ENCODE assay signal across 1 cellular context in the genomic region with DNA sequence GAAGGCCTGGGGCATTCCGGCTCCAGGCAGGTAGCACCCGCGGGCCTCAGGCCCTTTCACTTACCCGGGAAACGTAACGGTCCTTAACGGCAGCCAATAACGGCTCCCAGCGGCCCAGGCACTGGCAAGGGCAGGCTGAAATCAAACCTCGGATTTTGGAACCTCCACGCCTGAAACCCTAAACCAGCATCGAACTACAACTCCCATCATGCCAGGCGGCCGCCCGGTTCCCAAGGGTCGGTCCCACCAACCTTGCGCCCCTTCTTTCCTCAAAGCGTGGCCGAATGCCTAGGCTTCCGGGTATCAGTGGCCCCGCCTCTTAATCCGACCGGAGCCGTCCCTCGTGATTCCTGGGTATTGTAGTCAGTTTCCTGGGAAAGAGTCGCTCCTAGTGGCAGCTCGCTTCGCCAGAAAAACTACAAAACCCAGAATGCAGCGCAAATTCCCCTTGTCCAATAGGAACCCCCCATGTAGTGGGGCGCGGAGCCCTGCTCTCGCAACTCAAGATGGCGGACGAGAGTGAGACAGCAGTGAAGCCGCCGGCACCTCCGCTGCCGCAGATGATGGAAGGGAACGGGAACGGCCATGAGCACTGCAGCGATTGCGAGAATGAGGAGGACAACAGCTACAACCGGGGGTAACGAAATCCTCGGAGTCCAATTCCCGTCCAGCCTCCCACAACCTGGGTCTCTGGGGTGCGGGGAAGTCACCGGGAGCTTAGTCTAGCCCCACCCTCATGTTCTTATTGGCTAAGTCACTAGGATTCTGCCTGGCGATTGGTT.
TF ChIP-seq lines count a peak whose summit lies in the region.

NMT1 (plus strand) TSS at position 494 of the 782 bp plus-strand sequence; CDS start at position 507, 13 bp downstream.

TF ChIP-seq in HepG2, 621 proteins besides CTCF, POLR2A, EP300 and RAD21 (continued from another document and continues in another):
- TF ChIP-seq, protein P1, sequence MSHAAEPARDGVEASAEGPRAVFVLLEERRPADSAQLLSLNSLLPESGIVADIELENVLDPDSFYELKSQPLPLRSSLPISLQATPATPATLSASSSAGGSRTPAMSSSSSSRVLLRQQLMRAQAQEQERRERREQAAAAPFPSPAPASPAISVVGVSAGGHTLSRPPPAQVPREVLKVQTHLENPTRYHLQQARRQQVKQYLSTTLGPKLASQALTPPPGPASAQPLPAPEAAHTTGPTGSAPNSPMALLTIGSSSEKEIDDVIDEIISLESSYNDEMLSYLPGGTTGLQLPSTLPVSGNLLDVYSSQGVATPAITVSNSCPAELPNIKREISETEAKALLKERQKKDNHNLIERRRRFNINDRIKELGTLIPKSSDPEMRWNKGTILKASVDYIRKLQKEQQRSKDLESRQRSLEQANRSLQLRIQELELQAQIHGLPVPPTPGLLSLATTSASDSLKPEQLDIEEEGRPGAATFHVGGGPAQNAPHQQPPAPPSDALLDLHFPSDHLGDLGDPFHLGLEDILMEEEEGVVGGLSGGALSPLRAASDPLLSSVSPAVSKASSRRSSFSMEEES (CRISPR knock-in tag; IDR thresholded peaks at IDR 0.05): peak; percentile 11; the same call in 1 of the 2 replicates
- TF ChIP-seq ZNF75D (CRISPR knock-in tag; IDR thresholded peaks at IDR 0.05; ENCODE audit: borderline replicate concordance): peak; percentile 86; the same call in 1 of the 2 replicates
- TF ChIP-seq MXD4 (CRISPR knock-in tag; IDR thresholded peaks at IDR 0.05): peak; percentile 54; the same call in 1 of the 2 replicates
- peak; percentile 79; the same call in 1 of the 2 replicates for TF ChIP-seq SALL2 (CRISPR knock-in tag; IDR thresholded peaks at IDR 0.05)
- peak; percentile 60; the same call in 1 of the 2 replicates for TF ChIP-seq ZNF333 (CRISPR knock-in tag; IDR thresholded peaks at IDR 0.05; ENCODE audit: borderline replicate concordance)
- TF ChIP-seq KAT7 (CRISPR knock-in tag; IDR thresholded peaks at IDR 0.05; ENCODE audit: borderline replicate concordance): peak; percentile 85
- TF ChIP-seq, protein P2, sequence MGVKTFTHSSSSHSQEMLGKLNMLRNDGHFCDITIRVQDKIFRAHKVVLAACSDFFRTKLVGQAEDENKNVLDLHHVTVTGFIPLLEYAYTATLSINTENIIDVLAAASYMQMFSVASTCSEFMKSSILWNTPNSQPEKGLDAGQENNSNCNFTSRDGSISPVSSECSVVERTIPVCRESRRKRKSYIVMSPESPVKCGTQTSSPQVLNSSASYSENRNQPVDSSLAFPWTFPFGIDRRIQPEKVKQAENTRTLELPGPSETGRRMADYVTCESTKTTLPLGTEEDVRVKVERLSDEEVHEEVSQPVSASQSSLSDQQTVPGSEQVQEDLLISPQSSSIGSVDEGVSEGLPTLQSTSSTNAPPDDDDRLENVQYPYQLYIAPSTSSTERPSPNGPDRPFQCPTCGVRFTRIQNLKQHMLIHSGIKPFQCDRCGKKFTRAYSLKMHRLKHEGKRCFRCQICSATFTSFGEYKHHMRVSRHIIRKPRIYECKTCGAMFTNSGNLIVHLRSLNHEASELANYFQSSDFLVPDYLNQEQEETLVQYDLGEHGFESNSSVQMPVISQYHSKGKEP (CRISPR knock-in tag; IDR thresholded peaks at IDR 0.05): peak; percentile 92
- TF ChIP-seq NPAS2 (CRISPR knock-in tag; IDR thresholded peaks at IDR 0.05; ENCODE audit: borderline replicate concordance): no peak
- TF ChIP-seq, protein P3, sequence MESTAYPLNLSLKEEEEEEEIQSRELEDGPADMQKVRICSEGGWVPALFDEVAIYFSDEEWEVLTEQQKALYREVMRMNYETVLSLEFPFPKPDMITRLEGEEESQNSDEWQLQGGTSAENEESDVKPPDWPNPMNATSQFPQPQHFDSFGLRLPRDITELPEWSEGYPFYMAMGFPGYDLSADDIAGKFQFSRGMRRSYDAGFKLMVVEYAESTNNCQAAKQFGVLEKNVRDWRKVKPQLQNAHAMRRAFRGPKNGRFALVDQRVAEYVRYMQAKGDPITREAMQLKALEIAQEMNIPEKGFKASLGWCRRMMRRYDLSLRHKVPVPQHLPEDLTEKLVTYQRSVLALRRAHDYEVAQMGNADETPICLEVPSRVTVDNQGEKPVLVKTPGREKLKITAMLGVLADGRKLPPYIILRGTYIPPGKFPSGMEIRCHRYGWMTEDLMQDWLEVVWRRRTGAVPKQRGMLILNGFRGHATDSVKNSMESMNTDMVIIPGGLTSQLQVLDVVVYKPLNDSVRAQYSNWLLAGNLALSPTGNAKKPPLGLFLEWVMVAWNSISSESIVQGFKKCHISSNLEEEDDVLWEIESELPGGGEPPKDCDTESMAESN (CRISPR knock-in tag; conservative IDR thresholded peaks at IDR 0.05): peak; percentile 62; the same call in 1 of the 2 replicates
- TF ChIP-seq, protein P4, sequence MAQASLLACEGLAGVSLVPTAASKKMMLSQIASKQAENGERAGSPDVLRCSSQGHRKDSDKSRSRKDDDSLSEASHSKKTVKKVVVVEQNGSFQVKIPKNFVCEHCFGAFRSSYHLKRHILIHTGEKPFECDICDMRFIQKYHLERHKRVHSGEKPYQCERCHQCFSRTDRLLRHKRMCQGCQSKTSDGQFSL (CRISPR knock-in tag; IDR thresholded peaks at IDR 0.05): 0 out of 2 replicates have a peak, but pooled peaks have one; percentile 45
- TF ChIP-seq, protein P5, sequence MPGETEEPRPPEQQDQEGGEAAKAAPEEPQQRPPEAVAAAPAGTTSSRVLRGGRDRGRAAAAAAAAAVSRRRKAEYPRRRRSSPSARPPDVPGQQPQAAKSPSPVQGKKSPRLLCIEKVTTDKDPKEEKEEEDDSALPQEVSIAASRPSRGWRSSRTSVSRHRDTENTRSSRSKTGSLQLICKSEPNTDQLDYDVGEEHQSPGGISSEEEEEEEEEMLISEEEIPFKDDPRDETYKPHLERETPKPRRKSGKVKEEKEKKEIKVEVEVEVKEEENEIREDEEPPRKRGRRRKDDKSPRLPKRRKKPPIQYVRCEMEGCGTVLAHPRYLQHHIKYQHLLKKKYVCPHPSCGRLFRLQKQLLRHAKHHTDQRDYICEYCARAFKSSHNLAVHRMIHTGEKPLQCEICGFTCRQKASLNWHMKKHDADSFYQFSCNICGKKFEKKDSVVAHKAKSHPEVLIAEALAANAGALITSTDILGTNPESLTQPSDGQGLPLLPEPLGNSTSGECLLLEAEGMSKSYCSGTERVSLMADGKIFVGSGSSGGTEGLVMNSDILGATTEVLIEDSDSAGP (CRISPR knock-in tag; IDR thresholded peaks at IDR 0.05; ENCODE audit: borderline replicate concordance): peak; percentile 88; the same call in 1 of the 2 replicates
- peak; percentile 62 for TF ChIP-seq HNF4A (CRISPR knock-in tag; IDR thresholded peaks at IDR 0.05)
- TF ChIP-seq PBX2 (CRISPR knock-in tag; IDR thresholded peaks at IDR 0.05): peak; percentile 91; the same call in 1 of the 2 replicates
- TF ChIP-seq CHD2 (IDR thresholded peaks at IDR 0.05; ENCODE audit: low read depth, low read length): peak; percentile 86
- TF ChIP-seq IKZF1 (IDR thresholded peaks at IDR 0.05): no peak
- peak; percentile 97; the same call in 1 of the 2 replicates for TF ChIP-seq GTF3A (CRISPR knock-in tag; conservative IDR thresholded peaks at IDR 0.05)
- TF ChIP-seq, protein P6, sequence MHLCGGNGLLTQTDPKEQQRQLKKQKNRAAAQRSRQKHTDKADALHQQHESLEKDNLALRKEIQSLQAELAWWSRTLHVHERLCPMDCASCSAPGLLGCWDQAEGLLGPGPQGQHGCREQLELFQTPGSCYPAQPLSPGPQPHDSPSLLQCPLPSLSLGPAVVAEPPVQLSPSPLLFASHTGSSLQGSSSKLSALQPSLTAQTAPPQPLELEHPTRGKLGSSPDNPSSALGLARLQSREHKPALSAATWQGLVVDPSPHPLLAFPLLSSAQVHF (CRISPR knock-in tag; IDR thresholded peaks at IDR 0.05): no peak
- TF ChIP-seq, protein P7, sequence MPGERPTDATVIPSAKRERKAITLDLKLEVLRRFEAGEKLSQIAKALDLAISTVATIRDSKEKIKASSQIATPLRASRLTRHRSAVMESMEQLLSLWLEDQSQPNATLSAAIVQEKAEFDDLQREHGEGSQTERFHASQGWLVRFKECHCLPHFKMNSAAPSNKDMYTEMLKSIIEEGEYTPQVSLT (CRISPR knock-in tag; IDR thresholded peaks at IDR 0.05; ENCODE audit: borderline replicate concordance, low read depth): no peak
- 0 out of 2 replicates have a peak, but pooled peaks have one; percentile 34 for TF ChIP-seq ZNF747 (CRISPR knock-in tag; IDR thresholded peaks at IDR 0.05; ENCODE audit: borderline replicate concordance)
- no peak for TF ChIP-seq ZNF709 (CRISPR knock-in tag; IDR thresholded peaks at IDR 0.05)
- TF ChIP-seq ZNF225 (CRISPR knock-in tag; IDR thresholded peaks at IDR 0.05): peak; percentile 72; the same call in 1 of the 2 replicates
- TF ChIP-seq PRMT3 (CRISPR knock-in tag; IDR thresholded peaks at IDR 0.05; ENCODE audit: borderline replicate concordance, low read depth): no peak
- TF ChIP-seq SNRNP70 (IDR thresholded peaks at IDR 0.05; ENCODE audit: low read depth, low read length): no peak
- TF ChIP-seq, protein P8, sequence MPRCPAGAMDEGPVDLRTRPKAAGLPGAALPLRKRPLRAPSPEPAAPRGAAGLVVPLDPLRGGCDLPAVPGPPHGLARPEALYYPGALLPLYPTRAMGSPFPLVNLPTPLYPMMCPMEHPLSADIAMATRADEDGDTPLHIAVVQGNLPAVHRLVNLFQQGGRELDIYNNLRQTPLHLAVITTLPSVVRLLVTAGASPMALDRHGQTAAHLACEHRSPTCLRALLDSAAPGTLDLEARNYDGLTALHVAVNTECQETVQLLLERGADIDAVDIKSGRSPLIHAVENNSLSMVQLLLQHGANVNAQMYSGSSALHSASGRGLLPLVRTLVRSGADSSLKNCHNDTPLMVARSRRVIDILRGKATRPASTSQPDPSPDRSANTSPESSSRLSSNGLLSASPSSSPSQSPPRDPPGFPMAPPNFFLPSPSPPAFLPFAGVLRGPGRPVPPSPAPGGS (CRISPR knock-in tag; IDR thresholded peaks at IDR 0.05): peak; percentile 15; the same call in 1 of the 2 replicates
- TF ChIP-seq NFYC (CRISPR knock-in tag; IDR thresholded peaks at IDR 0.05): peak; percentile 98
- peak; percentile 79; the same call in 1 of the 2 replicates for TF ChIP-seq ZNF749 (CRISPR knock-in tag; IDR thresholded peaks at IDR 0.05; ENCODE audit: borderline replicate concordance)
- TF ChIP-seq NFIC (IDR thresholded peaks at IDR 0.05; ENCODE audit: low read length): peak; percentile 61; the same call in 1 of the 2 replicates
- peak; percentile 65; the same call in 1 of the 2 replicates for TF ChIP-seq ZBTB7B (CRISPR knock-in tag; IDR thresholded peaks at IDR 0.05)
- no peak for TF ChIP-seq ZNF296 (CRISPR knock-in tag; conservative IDR thresholded peaks at IDR 0.05)
- no peak for TF ChIP-seq NONO (IDR thresholded peaks at IDR 0.05)
- TF ChIP-seq NONO (CRISPR knock-in tag; conservative IDR thresholded peaks at IDR 0.05): peak; percentile 87
- peak; percentile 84 for TF ChIP-seq RBFOX2 (IDR thresholded peaks at IDR 0.05; ENCODE audit: low read depth, low read length)
- TF ChIP-seq PPARG (CRISPR knock-in tag; conservative IDR thresholded peaks at IDR 0.05): peak; percentile 36; the same call in 1 of the 2 replicates
- peak; percentile 54 for TF ChIP-seq GABPA (IDR thresholded peaks at IDR 0.05; ENCODE audit: low read depth, low read length)
- TF ChIP-seq GABPA (CRISPR knock-in tag; IDR thresholded peaks at IDR 0.05; ENCODE audit: low read depth): peak; percentile 88
- peak; percentile 58 for TF ChIP-seq FOSL2 (CRISPR knock-in tag; IDR thresholded peaks at IDR 0.05)
- peak; percentile 25; the same call in 1 of the 2 replicates for TF ChIP-seq NR2F2 (IDR thresholded peaks at IDR 0.05; ENCODE audit: borderline replicate concordance, low read depth)
- TF ChIP-seq ZFP37 (CRISPR knock-in tag; IDR thresholded peaks at IDR 0.05; ENCODE audit: borderline replicate concordance): 0 out of 2 replicates have a peak, but pooled peaks have one; percentile 55
- TF ChIP-seq ZNF619 (CRISPR knock-in tag; IDR thresholded peaks at IDR 0.05): peak; percentile 63; the same call in 1 of the 2 replicates
- TF ChIP-seq, protein P9, sequence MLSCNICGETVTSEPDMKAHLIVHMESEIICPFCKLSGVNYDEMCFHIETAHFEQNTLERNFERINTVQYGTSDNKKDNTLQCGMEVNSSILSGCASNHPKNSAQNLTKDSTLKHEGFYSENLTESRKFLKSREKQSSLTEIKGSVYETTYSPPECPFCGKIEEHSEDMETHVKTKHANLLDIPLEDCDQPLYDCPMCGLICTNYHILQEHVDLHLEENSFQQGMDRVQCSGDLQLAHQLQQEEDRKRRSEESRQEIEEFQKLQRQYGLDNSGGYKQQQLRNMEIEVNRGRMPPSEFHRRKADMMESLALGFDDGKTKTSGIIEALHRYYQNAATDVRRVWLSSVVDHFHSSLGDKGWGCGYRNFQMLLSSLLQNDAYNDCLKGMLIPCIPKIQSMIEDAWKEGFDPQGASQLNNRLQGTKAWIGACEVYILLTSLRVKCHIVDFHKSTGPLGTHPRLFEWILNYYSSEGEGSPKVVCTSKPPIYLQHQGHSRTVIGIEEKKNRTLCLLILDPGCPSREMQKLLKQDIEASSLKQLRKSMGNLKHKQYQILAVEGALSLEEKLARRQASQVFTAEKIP (CRISPR knock-in tag; IDR thresholded peaks at IDR 0.05; ENCODE audit: borderline replicate concordance): no peak
- peak; percentile 41 for TF ChIP-seq ETV5 (CRISPR knock-in tag; IDR thresholded peaks at IDR 0.05; ENCODE audit: borderline replicate concordance)
- TF ChIP-seq AHR (CRISPR knock-in tag; IDR thresholded peaks at IDR 0.05): peak; percentile 93
- TF ChIP-seq ZNF574 (CRISPR knock-in tag; IDR thresholded peaks at IDR 0.05): peak; percentile 94
- peak; percentile 94 for TF ChIP-seq SP4 (CRISPR knock-in tag; IDR thresholded peaks at IDR 0.05)
- TF ChIP-seq RBM39 (IDR thresholded peaks at IDR 0.05; ENCODE audit: low read depth, low read length, poor library complexity, severe bottlenecking): peak; percentile 85
